In the genomic region with DNA sequence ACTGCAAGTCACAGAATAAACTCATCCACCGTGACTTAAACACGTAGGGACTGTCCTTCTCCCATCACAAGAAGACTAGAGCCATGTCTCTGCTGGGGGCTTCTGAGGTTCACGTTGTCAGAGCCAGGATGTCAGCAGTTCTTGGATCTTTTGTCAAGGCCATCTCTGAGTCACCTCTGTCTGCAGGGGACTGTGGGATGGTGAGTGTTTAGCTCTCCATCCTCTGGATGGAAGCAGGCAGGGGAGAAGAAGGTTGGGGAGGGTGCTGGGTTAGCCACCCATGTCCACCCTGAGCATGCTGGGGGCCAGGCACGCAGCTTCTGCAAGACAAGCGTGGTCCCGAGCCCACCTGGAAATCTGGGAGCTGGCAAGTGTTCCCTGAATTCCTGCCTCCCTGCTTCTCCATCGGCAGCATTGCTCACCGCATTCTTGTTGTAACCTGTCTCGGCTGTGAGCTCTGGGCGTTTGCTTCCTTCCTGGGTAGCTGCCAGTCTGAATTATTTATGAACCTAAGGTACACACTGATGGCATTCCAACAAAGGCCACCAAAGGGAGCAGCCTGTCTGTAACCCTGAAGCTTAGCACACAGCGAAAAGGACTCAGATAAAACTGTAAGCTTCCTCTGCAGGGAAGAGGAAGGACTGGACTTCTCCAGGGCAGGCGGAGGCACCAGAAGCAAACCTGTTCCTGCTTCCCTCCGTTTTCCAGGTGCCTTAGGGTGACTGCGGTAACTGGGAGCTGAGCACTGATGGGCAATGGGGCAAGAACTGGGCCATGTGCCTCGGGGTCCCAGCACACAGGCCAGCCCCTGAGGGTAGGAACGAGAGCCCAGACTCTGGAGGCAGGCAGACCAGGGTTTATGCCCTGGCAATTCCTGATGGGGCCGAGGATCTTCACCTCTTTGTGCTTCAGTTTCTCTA, we compare ENCODE assay signal across 8 cellular contexts.
DNase-seq lines count a peak whose midpoint lies in the region; ATAC-seq, FAIRE-seq and TF ChIP-seq lines count a peak whose summit lies in the region.

No MANE protein-coding gene starts in this region.

- H3K9ac ChIP-seq in fibroblast of lung (ENCODE audit: insufficient read depth, low read length): no peak overlapping the region
- peak overlapping the region; percentile 51 for H3K9ac ChIP-seq in rectal smooth muscle tissue (ENCODE audit: low read length)

- H3K27ac ChIP-seq in GM23338 (ENCODE audit: low read depth): peak overlapping the region; percentile 45; the same call in 1 of the 2 replicates
- no peak overlapping the region for H3K27ac ChIP-seq in fibroblast of lung (ENCODE audit: insufficient read depth, low read length)
- peak overlapping the region; percentile 53 for H3K27ac ChIP-seq in rectal smooth muscle tissue (ENCODE audit: low read depth, low read length)

- peaks cover 11% of the 10 kb centered on the region for H3K4me1 ChIP-seq in GM23338 (ENCODE audit: insufficient read depth)
- H3K4me1 ChIP-seq in fibroblast of lung (ENCODE audit: control insufficient read depth, extremely low read depth, insufficient read depth, low read length): peaks cover 7% of the 10 kb centered on the region
- peaks cover 5% of the 10 kb centered on the region for H3K4me1 ChIP-seq in rectal smooth muscle tissue (ENCODE audit: control insufficient read depth, insufficient read depth, low read length)

- H3K9me3 Mint-ChIP-seq in GM23338: no peaks in the 10 kb centered on the region; the same call in 1 of the 3 replicates

- H3K4me1 Mint-ChIP-seq in GM23338: peaks cover 30% of the 10 kb centered on the region

- TF ChIP-seq CTCF in GM23338 (conservative IDR thresholded peaks at IDR 0.05; ENCODE audit: low read depth in 2 of 2) (no peak), fibroblast of lung (conservative IDR thresholded peaks at IDR 0.05 in 1 of 2, IDR thresholded peaks at IDR 0.05 in 1 of 2; ENCODE audit: low read depth in 1 of 2, low read length in 2 of 2) (no peak)

- peak; percentile 26 for ATAC-seq in GM23338

- H3K4me2 ChIP-seq in GM23338 (peak overlapping the region; percentile 54; the same call in 1 of the 2 replicates), fibroblast of lung (ENCODE audit: extremely low read depth, insufficient read depth, low read length) (no peak overlapping the region)

- H3K79me2 ChIP-seq in GM23338 (replicated peaks; ENCODE audit: insufficient read depth) (no peaks in the 10 kb centered on the region), fibroblast of lung (ENCODE audit: control insufficient read depth, insufficient read depth, low read length) (no peaks in the 10 kb centered on the region)

- FAIRE-seq in frontal cortex (lab: Jason Lieb, UNC): no peak

- H3K27me3 Mint-ChIP-seq in GM23338 (ENCODE audit: insufficient read depth, low read depth, poor library complexity): peaks cover 7% of the 10 kb centered on the region

- H3F3A ChIP-seq in GM23338 (replicated peaks; ENCODE audit: low read depth): no peaks in the 10 kb centered on the region

- H3K9me2 ChIP-seq in GM23338 (ENCODE audit: insufficient read depth): no peaks in the 10 kb centered on the region

- no peaks in the 10 kb centered on the region for H3K27me3 ChIP-seq in GM23338 (ENCODE audit: insufficient read depth)
- no peaks in the 10 kb centered on the region for H3K27me3 ChIP-seq in fibroblast of lung (ENCODE audit: control insufficient read depth, insufficient read depth, low read length)
- no peaks in the 10 kb centered on the region for H3K27me3 ChIP-seq in rectal smooth muscle tissue (ENCODE audit: control insufficient read depth, insufficient read depth, low read length)

- H3K4me3 ChIP-seq in GM23338 (no peak overlapping the region), fibroblast of lung (replicated peaks in 1 of 4; ENCODE audit: control extremely low read depth in 1 of 4, insufficient read depth in 1 of 4, low read depth in 3 of 4, low read length in 4 of 4) (no peak overlapping the region), rectal smooth muscle tissue (ENCODE audit: low read length) (peak overlapping the region; percentile 45)

- DNase-seq in GM23338 (ENCODE audit: low spot score) (peak; percentile 44), NCI-H748 treated with DMSO at 0.1 percent for 48 hours (lab: John Stamatoyannopoulos, UW) (peak; percentile 30), fibroblast of lung (ENCODE audit: low read depth in 2 of 2) (peak in 1 of 2 donors; percentile 75), activated gamma-delta T cell (lab: John Stamatoyannopoulos, UW) (no peak), frontal cortex (ENCODE audit: low spot score in 2 of 2) (no peak), C1 segment of cervical spinal cord (lab: John Stamatoyannopoulos, UW) (no peak), NCI-H2227 (lab: John Stamatoyannopoulos, UW; ENCODE audit: unreplicated experiment) (no peak)

- H2AFZ ChIP-seq in GM23338 (peak overlapping the region; percentile 2), fibroblast of lung (ENCODE audit: low read length) (peak overlapping the region; percentile 36)

- H4K20me1 ChIP-seq in GM23338 (replicated peaks; ENCODE audit: insufficient read depth) (no peaks in the 10 kb centered on the region), fibroblast of lung (ENCODE audit: control insufficient read depth, extremely low read depth, insufficient read depth, low read length) (no peaks in the 10 kb centered on the region)

- H3K27ac Mint-ChIP-seq in GM23338: peak overlapping the region; percentile 65; the same call in 1 of the 2 replicates

- H3K9me3 ChIP-seq in fibroblast of lung (ENCODE audit: control insufficient read depth, insufficient read depth, low read depth, low read length): no peaks in the 10 kb centered on the region

- no peaks in the 10 kb centered on the region for H3K36me3 Mint-ChIP-seq in GM23338 (ENCODE audit: low read depth)

- H3K4me3 Mint-ChIP-seq in GM23338: no peak overlapping the region

- no peaks in the 10 kb centered on the region for H3K36me3 ChIP-seq in GM23338 (ENCODE audit: insufficient read depth)
- H3K36me3 ChIP-seq in fibroblast of lung (ENCODE audit: control insufficient read depth, insufficient read depth, low read length): no peaks in the 10 kb centered on the region
- no peaks in the 10 kb centered on the region for H3K36me3 ChIP-seq in rectal smooth muscle tissue (ENCODE audit: control insufficient read depth, insufficient read depth, low read length)

TF ChIP-seq in GM23338, 12 proteins besides CTCF, POLR2A, EP300 and RAD21:
- TF ChIP-seq CREB1 (CRISPR knock-in tag; IDR thresholded peaks at IDR 0.05; ENCODE audit: low read depth): no peak
- no peak for TF ChIP-seq POLR2AphosphoS5 (IDR thresholded peaks at IDR 0.05; ENCODE audit: low read depth)
- TF ChIP-seq STAT1 (IDR thresholded peaks at IDR 0.05; ENCODE audit: unreplicated experiment): no peak
- TF ChIP-seq EZH2phosphoT487 (IDR thresholded peaks at IDR 0.05; ENCODE audit: unreplicated experiment): no peak

Comparison
In these comparisons a context has a peak if more than half of its experiments do, and no peak if none do; other contexts are left out.
1. DNase-seq: peak in GM23338 (single experiment) and NCI-H748 treated with DMSO at 0.1 percent for 48 hours (single experiment); none in activated gamma-delta T cell (single experiment), frontal cortex (0 of 2), C1 segment of cervical spinal cord (0 of 14) and NCI-H2227 (single experiment).